Comparison of ENCODE assay signal across 15 cellular contexts in the genomic region with DNA sequence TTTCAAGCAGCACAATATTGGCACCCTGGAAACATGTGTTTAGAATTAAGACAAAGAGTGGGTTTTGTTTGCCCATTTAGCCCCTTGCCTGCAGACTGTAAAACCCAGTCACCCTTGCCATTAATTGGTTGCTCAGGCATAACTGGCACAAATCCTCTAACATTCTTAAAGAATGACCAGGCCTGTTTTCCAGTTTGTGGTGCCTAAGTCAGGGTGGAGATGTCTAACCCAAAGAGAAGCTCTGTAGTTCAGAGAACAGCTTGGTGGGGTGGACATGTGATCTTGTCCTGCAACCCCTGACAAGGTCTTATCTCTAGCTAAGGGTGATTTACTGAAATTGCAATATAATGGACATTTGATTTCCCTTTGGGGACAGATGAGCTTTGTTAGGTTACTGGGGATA. TPM values are rescaled to one million over a fixed set of nuclear protein-coding genes. Genes with fewer than 3 reads are reported as not detected.
DNase-seq lines count a peak whose midpoint lies in the region; ATAC-seq and TF ChIP-seq lines count a peak whose summit lies in the region.
"Had no signal": no experiment of that assay in that cellular context is flagged by ENCODE, and none has a peak within 500 bp of the region (broad histone marks: within the 10 kb centered on the region; RNA-seq: fewer than 3 reads in every experiment).

No MANE protein-coding gene starts in this region.

- DNase-seq in A172 (ENCODE audit: low spot score) = peak; percentile 90
- DNase-seq in HK-2 (ENCODE audit: unreplicated experiment) = peak; percentile 27
- DNase-seq in SKM-1 treated with dmso at 0.1 percent for 144 hours (lab: John Stamatoyannopoulos, UW; ENCODE audit: unreplicated experiment) = no peak
- no peak for DNase-seq in germinal center (ENCODE audit: low spot score)
- DNase-seq in activated CD8-positive, alpha-beta memory T cell treated with anti-CD3 and anti-CD28 coated beads, Interleukin-2, amount 50 U/mL, for 4 hours = no peak
- DNase-seq: 8988T; activated B cell treated with CpG ODN at 0.5 μM for 24 hours; activated T-cell treated with anti-CD3 and anti-CD28 coated beads, Interleukin-2, amount 50 U/mL, for 24 hours; DMS53 had no signal

- peak overlapping the region; percentile 41; the same call in 1 of the 2 replicates for H3K27ac ChIP-seq in VCaP
- H3K27ac ChIP-seq in gastroesophageal sphincter = peak overlapping the region in 1 of 4 donors; percentile 10
- H3K27ac ChIP-seq: thyroid gland had no signal

- H3K4me1 ChIP-seq in gastroesophageal sphincter = peaks cover 0 to 31% (median 9%) of the 10 kb centered on the region in 3 donors

- H3K27me3 ChIP-seq in gastroesophageal sphincter = no peaks in the 10 kb centered on the region
- H3K27me3 ChIP-seq: thyroid gland had no signal

- H3K9me3 ChIP-seq in gastroesophageal sphincter = no peaks in the 10 kb centered on the region
- H3K9me3 ChIP-seq: thyroid gland had no signal

- peak; percentile 31 for ATAC-seq in gastroesophageal sphincter
- ATAC-seq in HG02798 (IDR thresholded peaks at IDR 0.05; ENCODE audit: poor library complexity, unreplicated experiment) = no peak

- no peak overlapping the region for H3K4me3 ChIP-seq in gastroesophageal sphincter
- H3K4me3 ChIP-seq: skin epidermis, thyroid gland had no signal

- TF ChIP-seq CTCF in VCaP (conservative IDR thresholded peaks at IDR 0.05) = no peak
- no peak for TF ChIP-seq CTCF in gastroesophageal sphincter (IDR thresholded peaks at IDR 0.05)

- peaks cover 0 to 55% of the 10 kb centered on the region in 2 donors for H3K36me3 ChIP-seq in gastroesophageal sphincter
- H3K36me3 ChIP-seq: thyroid gland had no signal

- no peak for TF ChIP-seq POLR2A in gastroesophageal sphincter (IDR thresholded peaks at IDR 0.05)

- TF ChIP-seq EP300 in gastroesophageal sphincter (IDR thresholded peaks at IDR 0.05) = no peak

RNA-seq across cellular contexts. Expression of a gene that starts 8.8 kb away (rescaled TPM):
- total RNA-seq in A172 (2014; rRNA removed; shearing (Covaris generic)) = 17.9 and 21.8 TPM in 2 replicates
- 10 to 100 TPM in 2 of 4 donors, 1 to 10 TPM in 2; 2.2 to 13.5 (median 9.0) TPM for total RNA-seq in gastroesophageal sphincter
- total RNA-seq: activated B cell treated with CpG ODN at 0.5 μM for 24 hours, endothelial cell of umbilical vein had no signal

Comparison
In these comparisons a context has a peak if more than half of its experiments do, and no peak if none do; other contexts are left out.
1. DNase-seq: peak in A172 (single experiment) and HK-2 (single experiment); none in SKM-1 treated with dmso at 0.1 percent for 144 hours (single experiment), germinal center (single experiment) and activated CD8-positive, alpha-beta memory T cell treated with anti-CD3 and anti-CD28 coated beads, Interleukin-2, amount 50 U/mL, for 4 hours (single experiment).